ENCODE assay signal across 11 cellular contexts in the genomic region with DNA sequence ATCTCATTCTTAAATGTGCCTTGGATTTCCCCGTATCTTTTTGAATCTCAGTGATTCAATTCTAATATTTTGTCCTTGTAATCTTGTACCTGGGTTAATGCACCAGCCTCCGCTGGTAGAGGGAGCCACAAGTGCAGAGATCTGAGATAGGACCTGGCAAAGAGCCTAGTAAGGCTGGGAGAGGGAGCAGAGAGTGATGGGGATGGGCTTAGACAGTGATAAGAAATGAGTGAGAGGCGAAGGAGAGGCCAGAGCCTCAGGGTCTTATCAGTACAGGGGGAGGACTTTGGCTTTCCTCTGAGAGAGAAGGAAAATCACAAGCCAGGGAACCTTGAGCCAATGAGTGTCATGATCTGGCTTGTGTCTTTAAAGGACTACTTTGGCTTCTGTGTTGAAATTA. TPM values are rescaled to one million over a fixed set of nuclear protein-coding genes. Genes with fewer than 3 reads are reported as not detected.
DNase-seq lines count a peak whose midpoint lies in the region; FAIRE-seq and TF ChIP-seq lines count a peak whose summit lies in the region.
"Had no signal": no experiment of that assay in that cellular context is flagged by ENCODE, and none has a peak within 500 bp of the region (broad histone marks: within the 10 kb centered on the region; RNA-seq: fewer than 3 reads in every experiment).

No MANE protein-coding gene starts in this region.

- no TSS peak for BruUV-seq in endothelial cell of umbilical vein (replicated peaks; lab: Mats Ljungman, UMichigan)

- no peak for FAIRE-seq in endothelial cell of umbilical vein (lab: Jason Lieb, UNC)
- FAIRE-seq: endometrium had no signal

- H3K36me3 ChIP-seq in NT2/D1 (ENCODE audit: insufficient read depth, insufficient read length, low read length) (no peaks in the 10 kb centered on the region), endothelial cell of umbilical vein (ENCODE audit: control insufficient read depth in 2 of 2, extremely low read depth in 1 of 2, insufficient read depth in 2 of 2, low read length in 2 of 2) (no peaks in the 10 kb centered on the region)

- POLR2A ChIA-PET in endothelial cell of umbilical vein (lab: Charles Lee) = no interaction called here

- no peaks in the 10 kb centered on the region for H3K27me3 ChIP-seq in NT2/D1 (ENCODE audit: insufficient read depth, insufficient read length)
- H3K27me3 ChIP-seq in endothelial cell of umbilical vein (ENCODE audit: control insufficient read depth in 2 of 2, insufficient read depth in 2 of 2, low read length in 2 of 2) = no peaks in the 10 kb centered on the region

- H3K9ac ChIP-seq in NT2/D1 (ENCODE audit: insufficient read length, low read depth) (no peak overlapping the region), endothelial cell of umbilical vein (replicated peaks; ENCODE audit: extremely low read depth, insufficient read depth, low read length) (no peak overlapping the region)

- H3K4me1 ChIP-seq in NT2/D1 (ENCODE audit: insufficient read depth, insufficient read length) = no peaks in the 10 kb centered on the region
- H3K4me1 ChIP-seq in endothelial cell of umbilical vein (ENCODE audit: control insufficient read depth, extremely low read depth, insufficient read depth, low read length) = no peaks in the 10 kb centered on the region

- TF ChIP-seq POLR2A in endothelial cell of umbilical vein (IDR thresholded peaks at IDR 0.05; ENCODE audit: low read depth, low read length) = no peak

- no peak overlapping the region for H3K4me2 ChIP-seq in endothelial cell of umbilical vein (ENCODE audit: insufficient read depth, low read length)

- H2AFZ ChIP-seq in endothelial cell of umbilical vein (ENCODE audit: low read depth, low read length) = no peak overlapping the region

- H3K79me2 ChIP-seq in endothelial cell of umbilical vein (ENCODE audit: control insufficient read depth, insufficient read depth, low read length) = no peaks in the 10 kb centered on the region

- peak; percentile 61 for DNase-seq in ELF-1 (ENCODE audit: low read depth, low spot score)
- DNase-seq in NT2/D1 (ENCODE audit: low read depth, low spot score) = peak; percentile 49
- DNase-seq in endothelial cell of umbilical vein (ENCODE audit: low read depth, low spot score) = peak; percentile 28
- peak; percentile 44 for DNase-seq in medulla oblongata (ENCODE audit: extremely low spot score)
- DNase-seq in DMS153 treated with DMSO at 0.1 percent for 48 hours (lab: John Stamatoyannopoulos, UW; ENCODE audit: unreplicated experiment) = no peak
- no peak for DNase-seq in HuH-7.5 (ENCODE audit: low spot score)
- no peak for DNase-seq in cerebellar nuclear complex (lab: John Stamatoyannopoulos, UW)
- DNase-seq in CD1c-positive myeloid dendritic cell (ENCODE audit: extremely low spot score) = no peak
- DNase-seq: stimulated activated CD4-positive, alpha-beta T cell treated with anti-CD3 and anti-CD28 coated beads, Interleukin-12 subunit alpha, Interleukin-12 subunit beta, amount 100 ng/mL, for 4 hours had no signal

- TF ChIP-seq CTCF in endothelial cell of umbilical vein (IDR thresholded peaks at IDR 0.05; ENCODE audit: extremely low read depth in 1 of 2, insufficient read depth in 1 of 2, low read depth in 1 of 2, low read length in 2 of 2) = no peak

- CTCF ChIA-PET in endothelial cell of umbilical vein (lab: Charles Lee) = interaction anchor here (0.8 kb wide), 1 partner anchor 376 kb away, joined by 3 read pairs; no protein-coding TSS in a partner anchor

- intact Hi-C loops in endothelial cell of umbilical vein (cut with micrococcal nuclease) = loop anchor here (10.0 kb wide), 1 partner anchor 371 kb away; a partner anchor contains a TSS

- H4K20me1 ChIP-seq in endothelial cell of umbilical vein (replicated peaks; ENCODE audit: control insufficient read depth, extremely low read depth, insufficient read depth, low read length) = no peaks in the 10 kb centered on the region

- peaks cover 17% of the 10 kb centered on the region for H3K9me3 ChIP-seq in NT2/D1 (ENCODE audit: insufficient read depth, low read length)
- H3K9me3 ChIP-seq in endothelial cell of umbilical vein (replicated peaks; ENCODE audit: control insufficient read depth, insufficient read depth, low read length) = no peaks in the 10 kb centered on the region

- no peaks in the 10 kb centered on the region for H3K9me1 ChIP-seq in endothelial cell of umbilical vein (replicated peaks; ENCODE audit: control insufficient read depth, extremely low read depth, insufficient read depth, low read length)

- no peak overlapping the region for H3K27ac ChIP-seq in endothelial cell of umbilical vein (ENCODE audit: insufficient read depth, low read depth, low read length)

- H3K4me3 ChIP-seq in NT2/D1 (ENCODE audit: insufficient read length, low read depth) (no peak overlapping the region), endothelial cell of umbilical vein (replicated peaks in 1 of 3; ENCODE audit: insufficient read depth in 1 of 3, low read depth in 1 of 3, low read length in 3 of 3) (no peak overlapping the region)

- dilution Hi-C loops in endothelial cell of umbilical vein (cut with MboI; ENCODE audit: extremely low pct_ligation_motif_present, low sequenced_read_pairs) = no loop called here

TF ChIP-seq in endothelial cell of umbilical vein, 7 proteins besides CTCF, POLR2A, EP300 and RAD21:
- no peak for TF ChIP-seq POLR2AphosphoS5 (IDR thresholded peaks at IDR 0.05; ENCODE audit: insufficient read depth, low read depth, low read length)
- no peak for TF ChIP-seq JUN (IDR thresholded peaks at IDR 0.05; ENCODE audit: borderline replicate concordance, insufficient read depth, insufficient read length, low read depth)
- no peak for TF ChIP-seq FOS (IDR thresholded peaks at IDR 0.05; ENCODE audit: borderline replicate concordance, insufficient read depth, low read length)
- no peak for TF ChIP-seq MYC (IDR thresholded peaks at IDR 0.05; ENCODE audit: low read depth, low read length)
- TF ChIP-seq EZH2 (IDR thresholded peaks at IDR 0.05; ENCODE audit: borderline replicate concordance, low read depth, low read length, severe bottlenecking) = no peak
- TF ChIP-seq GATA2 (IDR thresholded peaks at IDR 0.05; ENCODE audit: insufficient read depth, insufficient read length, low read depth, low read length) = no peak
- TF ChIP-seq, protein P1, sequence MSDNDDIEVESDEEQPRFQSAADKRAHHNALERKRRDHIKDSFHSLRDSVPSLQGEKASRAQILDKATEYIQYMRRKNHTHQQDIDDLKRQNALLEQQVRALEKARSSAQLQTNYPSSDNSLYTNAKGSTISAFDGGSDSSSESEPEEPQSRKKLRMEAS (IDR thresholded peaks at IDR 0.05; ENCODE audit: insufficient read depth, insufficient read length) = no peak

RNA-seq across cellular contexts. Expression of a gene that starts 30.5 kb away (rescaled TPM):
- total RNA-seq in endothelial cell of umbilical vein = not detected in 2 replicates
- polyA plus RNA-seq in endothelial cell of umbilical vein = not detected in 2 replicates
- polyA plus RNA-seq in endothelial cell of umbilical vein (2011; cell fraction: cytosol; rRNA removed) = not detected in 2 replicates
- not detected in 2 replicates for polyA plus RNA-seq in endothelial cell of umbilical vein (2011; cell fraction: nucleus; rRNA removed)
- not detected in 2 replicates for polyA plus RNA-seq in endothelial cell of umbilical vein (2012)
- polyA minus RNA-seq in endothelial cell of umbilical vein = not detected in 2 replicates
- polyA minus RNA-seq in endothelial cell of umbilical vein (2011; cell fraction: cytosol; rRNA and poly(A)+ RNA removed) = not detected
- polyA minus RNA-seq in endothelial cell of umbilical vein (2011; cell fraction: nucleus; rRNA and poly(A)+ RNA removed) = not detected in 2 replicates
- total RNA-seq: mesenteric fat pad had no signal

Comparison
In these comparisons a context has a peak if more than half of its experiments do, and no peak if none do; other contexts are left out.
1. DNase-seq: peak in ELF-1 (single experiment), NT2/D1 (single experiment), endothelial cell of umbilical vein (single experiment) and medulla oblongata (single experiment); none in DMS153 treated with DMSO at 0.1 percent for 48 hours (single experiment), HuH-7.5 (single experiment), cerebellar nuclear complex (0 of 2) and CD1c-positive myeloid dendritic cell (single experiment).